ENCODE assay signal across 14 cellular contexts in genomic region chr2:188937228-188938220, GRCh38. TPM values are rescaled to one million over a fixed set of nuclear protein-coding genes. Genes with fewer than 3 reads are reported as not detected.
DNase-seq lines count a peak whose midpoint lies in the region; ATAC-seq and TF ChIP-seq lines count a peak whose summit lies in the region.
"Had no signal": no experiment of that assay in that cellular context is flagged by ENCODE, and none has a peak within 500 bp of the region (broad histone marks: within the 10 kb centered on the region; RNA-seq: fewer than 3 reads in every experiment).

No MANE protein-coding gene starts in this region.

- intact Hi-C loops in left ventricle myocardium superior (cut with micrococcal nuclease): no loop called here

- H3K27me3 ChIP-seq in brain microvascular endothelial cell (replicated peaks): no peaks in the 10 kb centered on the region
- H3K27me3 ChIP-seq: upper lobe of left lung had no signal

- no peaks in the 10 kb centered on the region for H3K36me3 ChIP-seq in brain microvascular endothelial cell (replicated peaks)
- H3K36me3 ChIP-seq: upper lobe of left lung had no signal

- no peak overlapping the region for H3K4me3 ChIP-seq in brain microvascular endothelial cell (ENCODE audit: low read depth, low read length)
- H3K4me3 ChIP-seq: upper lobe of left lung had no signal

- TF ChIP-seq CTCF in brain microvascular endothelial cell (IDR thresholded peaks at IDR 0.05; ENCODE audit: low read depth, low read length, missing control alignments): no peak

- peak; percentile 86 for ATAC-seq in left ventricle myocardium superior

- DNase-seq in GM04504 (ENCODE audit: low read depth): peak; percentile 22
- peak; percentile 53 for DNase-seq in brain microvascular endothelial cell
- DNase-seq in left ventricle myocardium superior: no peak
- peak; percentile 51 for DNase-seq in smooth muscle cell of the brain vasculature (ENCODE audit: low read depth, low spot score)
- DNase-seq in T-helper 9 cell: no peak
- DNase-seq in amygdala (lab: John Stamatoyannopoulos, UW): no peak
- DNase-seq in SIG-M5 treated with dmso at 0.1 percent for 504 hours (lab: John Stamatoyannopoulos, UW; ENCODE audit: unreplicated experiment): no peak
- DNase-seq in DMS79 treated with DMSO at 0.1 percent for 48 hours (lab: John Stamatoyannopoulos, UW): no peak
- DNase-seq: activated CD4-positive, alpha-beta T cell treated with anti-CD3 and anti-CD28 coated beads, Interleukin-2, amount 50 U/mL, for 4 hours; activated naive CD4-positive, alpha-beta T cell treated with anti-CD3 and anti-CD28 coated beads, Interleukin-2, amount 10 ng/mL, durations not matched to agents 7 days and 5 days; kidney; occipital lobe; upper lobe of left lung had no signal

- in situ Hi-C loops in brain microvascular endothelial cell (cut with HindIII; ENCODE audit: low pct_ligation_motif_present, low sequenced_read_pairs): no loop called here

- H3K27ac ChIP-seq in brain microvascular endothelial cell: no peak overlapping the region
- H3K27ac ChIP-seq: HL-60 had no signal

RNA-seq across cellular contexts. Expression of gene COL3A1, which starts 36.6 kb away (rescaled TPM):
- 51.8 TPM for total RNA-seq in left ventricle myocardium superior

Comparison
In these comparisons a context has a peak if more than half of its experiments do, and no peak if none do; other contexts are left out.
1. DNase-seq: peak in GM04504 (single experiment), brain microvascular endothelial cell (single experiment) and smooth muscle cell of the brain vasculature (single experiment); none in left ventricle myocardium superior (single experiment), T-helper 9 cell (single experiment), amygdala (0 of 56), SIG-M5 treated with dmso at 0.1 percent for 504 hours (single experiment) and DMS79 treated with DMSO at 0.1 percent for 48 hours (single experiment).